22 cellular contexts compared by ENCODE assay signal in the genomic region with DNA sequence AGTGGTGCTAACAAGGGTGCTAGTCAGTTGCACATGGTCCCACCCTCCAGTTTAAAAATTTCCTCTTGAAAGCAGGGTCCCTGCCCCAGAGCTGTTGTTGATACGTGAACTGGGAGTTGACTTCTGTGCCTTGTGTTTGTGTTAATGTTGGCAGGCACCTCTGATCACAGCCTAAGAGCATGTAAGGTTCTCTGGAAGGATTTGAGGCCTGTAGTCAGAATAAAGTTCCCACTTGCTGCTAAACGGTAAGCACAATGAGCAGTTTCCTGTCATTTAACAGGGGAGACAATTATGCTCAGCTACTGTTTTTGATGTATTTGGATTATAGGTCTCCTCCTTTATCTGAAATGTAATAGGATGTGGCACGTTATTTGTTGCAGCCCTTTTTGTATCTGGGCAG. TPM values are rescaled to one million over a fixed set of nuclear protein-coding genes. Genes with fewer than 3 reads are reported as not detected.
DNase-seq lines count a peak whose midpoint lies in the region; ATAC-seq and TF ChIP-seq lines count a peak whose summit lies in the region.
"Had no signal": no experiment of that assay in that cellular context is flagged by ENCODE, and none has a peak within 500 bp of the region (broad histone marks: within the 10 kb centered on the region; RNA-seq: fewer than 3 reads in every experiment).

No MANE protein-coding gene starts in this region.

- H3K4me1 ChIP-seq in left ventricle myocardium inferior = peaks cover 45% of the 10 kb centered on the region
- H3K4me1 ChIP-seq in thymus (ENCODE audit: control insufficient read depth, insufficient read depth, low read length) = peaks cover 14% of the 10 kb centered on the region
- H3K4me1 ChIP-seq: BE2C, breast epithelium, stomach, upper lobe of right lung had no signal

- H3K4me1 Mint-ChIP-seq in T-helper 1 cell treated with Interleukin-12 subunit alpha and Interleukin-12 subunit beta and Interleukin-4 antibody, amounts not matched to agents 30 μg/mL and 1 μg/mL, for 36 hours (ENCODE audit: low read depth) = peaks cover 46% of the 10 kb centered on the region
- H3K4me1 Mint-ChIP-seq in natural killer cell = peaks cover 40 to 53% of the 10 kb centered on the region in 2 donors

- no peaks in the 10 kb centered on the region for H3K27me3 Mint-ChIP-seq in T-helper 1 cell treated with Interleukin-12 subunit alpha and Interleukin-12 subunit beta and Interleukin-4 antibody, amounts not matched to agents 30 μg/mL and 1 μg/mL, for 36 hours (ENCODE audit: low read depth)
- peaks cover 0 to under 1% of the 10 kb centered on the region in 2 donors for H3K27me3 Mint-ChIP-seq in natural killer cell (ENCODE audit: low read depth in 2 of 2)

- no peak for DNase-seq in T-helper 1 cell
- DNase-seq in left ventricle myocardium inferior = no peak
- no peak for DNase-seq in Right ventricle myocardium inferior (ENCODE audit: missing footprints)
- DNase-seq in dermis blood vessel endothelial cell = peak; percentile 20
- DNase-seq in NCI-H2081 (lab: John Stamatoyannopoulos, UW) = no peak
- DNase-seq in natural killer cell = no peak
- DNase-seq: 8988T; activated CD4-positive, alpha-beta T cell treated with anti-CD3 and anti-CD28 coated beads for 4 hours; BE2C; cortex of kidney; HFFc6; Kasumi-1; kidney glomerular epithelial cell; NCI-H1694 treated with DMSO at 0.1 percent for 48 hours; nucleus accumbens; stimulated activated CD4-positive, alpha-beta T cell treated with anti-CD3 and anti-CD28 coated beads, Interleukin-12 subunit alpha, Interleukin-12 subunit beta, amount 100 ng/mL, for 4 hours; stimulated activated CD4-positive, alpha-beta T cell treated with anti-CD3 and anti-CD28 coated beads, Interleukin-4, amount 100 ng/mL, for 4 hours; stomach; upper lobe of right lung had no signal

- H3K36me3 ChIP-seq in left ventricle myocardium inferior (no peaks in the 10 kb centered on the region), thymus (ENCODE audit: control insufficient read depth, insufficient read depth) (no peaks in the 10 kb centered on the region)
- H3K36me3 ChIP-seq: BE2C, breast epithelium, stomach, upper lobe of right lung had no signal

- no peaks in the 10 kb centered on the region for H3K27me3 ChIP-seq in left ventricle myocardium inferior (ENCODE audit: low read depth)
- no peaks in the 10 kb centered on the region for H3K27me3 ChIP-seq in thymus (ENCODE audit: control insufficient read depth, insufficient read depth)
- H3K27me3 ChIP-seq: BE2C, breast epithelium, stomach, upper lobe of right lung had no signal

- peak overlapping the region; percentile 77 for H3K27ac ChIP-seq in left ventricle myocardium inferior (replicated peaks)
- peak overlapping the region; percentile 75 for H3K27ac ChIP-seq in thymus (ENCODE audit: low read depth)
- H3K27ac ChIP-seq: breast epithelium, stomach, upper lobe of right lung had no signal

- no peaks in the 10 kb centered on the region for H3K9me3 Mint-ChIP-seq in T-helper 1 cell treated with Interleukin-12 subunit alpha and Interleukin-12 subunit beta and Interleukin-4 antibody, amounts not matched to agents 30 μg/mL and 1 μg/mL, for 36 hours
- H3K9me3 Mint-ChIP-seq in natural killer cell = no peaks in the 10 kb centered on the region
- H3K9me3 Mint-ChIP-seq: HFFc6 had no signal

- peaks cover 6% of the 10 kb centered on the region for H3K36me3 Mint-ChIP-seq in T-helper 1 cell treated with Interleukin-12 subunit alpha and Interleukin-12 subunit beta and Interleukin-4 antibody, amounts not matched to agents 30 μg/mL and 1 μg/mL, for 36 hours (ENCODE audit: low read depth)
- no peaks in the 10 kb centered on the region for H3K36me3 Mint-ChIP-seq in natural killer cell

- no peak overlapping the region for H3K4me3 ChIP-seq in left ventricle myocardium inferior
- H3K4me3 ChIP-seq in thymus (ENCODE audit: low read length) = no peak overlapping the region
- H3K4me3 ChIP-seq: breast epithelium, stomach, upper lobe of right lung had no signal

- H3K4me3 Mint-ChIP-seq in T-helper 1 cell treated with Interleukin-12 subunit alpha and Interleukin-12 subunit beta and Interleukin-4 antibody, amounts not matched to agents 30 μg/mL and 1 μg/mL, for 36 hours = no peak overlapping the region
- H3K4me3 Mint-ChIP-seq in natural killer cell = no peak overlapping the region
- H3K4me3 Mint-ChIP-seq: HFFc6 had no signal

- WGBS in thymus = 71% methylated on average over 3 of the region's 3 CpGs

- no peak for TF ChIP-seq CTCF in left ventricle myocardium inferior (IDR thresholded peaks at IDR 0.05; ENCODE audit: borderline replicate concordance)
- no peak for TF ChIP-seq CTCF in natural killer cell (IDR thresholded peaks at IDR 0.05)

- H3K9me3 ChIP-seq in left ventricle myocardium inferior (replicated peaks) = no peaks in the 10 kb centered on the region
- H3K9me3 ChIP-seq in thymus (ENCODE audit: control insufficient read depth) = no peaks in the 10 kb centered on the region
- H3K9me3 ChIP-seq: BE2C, breast epithelium, stomach, upper lobe of right lung had no signal

- H3K27ac Mint-ChIP-seq in T-helper 1 cell treated with Interleukin-12 subunit alpha and Interleukin-12 subunit beta and Interleukin-4 antibody, amounts not matched to agents 30 μg/mL and 1 μg/mL, for 36 hours = peak overlapping the region; percentile 69
- H3K27ac Mint-ChIP-seq in natural killer cell = no peak overlapping the region
- H3K27ac Mint-ChIP-seq: HFFc6 had no signal

- no peak for ATAC-seq in Right ventricle myocardium inferior
- ATAC-seq in natural killer cell = no peak
- ATAC-seq: upper lobe of right lung had no signal

- intact Hi-C loops in left ventricle myocardium inferior (cut with micrococcal nuclease) = no loop called here
- intact Hi-C loops in Right ventricle myocardium inferior (cut with DNase I) = no loop called here
- intact Hi-C loops in natural killer cell (cut with micrococcal nuclease) = no loop called here

RNA-seq across cellular contexts. Expression of gene RASGRF2, which starts 43.8 kb away (rescaled TPM):
- total RNA-seq in left ventricle myocardium inferior = 4.8 TPM
- total RNA-seq in Right ventricle myocardium inferior = 5.9 TPM
- total RNA-seq in dermis blood vessel endothelial cell = 25.6 and 26.4 TPM in 2 replicates
- polyA plus RNA-seq in thymus = 1.8 TPM
- total RNA-seq in natural killer cell = 10 to 100 TPM in 1 of 3 donors, 1 to 10 TPM in 2; 5.6 to 10.1 (median 6.1) TPM
